Comparison of ENCODE assay signal across 23 cellular contexts in the genomic region with DNA sequence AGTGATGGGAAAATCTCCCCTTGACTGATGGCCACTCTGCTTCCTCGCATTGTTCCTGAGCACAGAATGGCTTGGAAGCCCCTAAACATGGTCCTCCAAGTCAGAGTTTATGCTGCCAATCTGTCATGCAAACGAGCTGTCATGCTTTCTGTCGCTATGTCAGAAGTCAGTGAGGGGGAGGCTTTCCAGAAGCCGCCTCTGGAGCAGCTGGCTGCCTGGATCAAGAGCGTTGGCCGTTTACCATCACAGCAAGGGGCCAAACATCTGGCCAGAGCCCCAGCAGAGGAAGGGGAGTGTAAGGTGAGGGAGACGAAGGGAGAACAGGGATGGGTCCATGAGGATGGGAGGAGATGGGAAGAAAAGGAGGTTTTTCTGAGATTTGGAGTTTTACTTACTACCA.
"Had no signal": no experiment of that assay in that cellular context is flagged by ENCODE, and none has a peak within 500 bp of the region (broad histone marks: within the 10 kb centered on the region; RNA-seq: fewer than 3 reads in every experiment).

No MANE protein-coding gene starts in this region.

- DNase-seq: activated CD4-positive, alpha-beta T cell treated with anti-CD3 and anti-CD28 coated beads for 1 hour; activated gamma-delta T cell treated with Interleukin-2 at 50 U/mL for 16 hours; activated T-cell treated with anti-CD3 and anti-CD28 coated beads, Interleukin-2, amount 50 U/mL, for 1 hour; adrenal gland; central memory CD4-positive, alpha-beta T cell; dorsolateral prefrontal cortex; gastrocnemius medialis; heart right ventricle; kidney glomerular epithelial cell; left ventricle myocardium inferior; midbrain; retina; spleen; stimulated activated CD4-positive, alpha-beta T cell treated with anti-CD3 and anti-CD28 coated beads, Interleukin-4, amount 100 ng/mL, for 1 hour; stimulated activated naive CD4-positive, alpha-beta T cell; T-helper 9 cell; testis; trophoblast cell had no signal

- H3K27ac Mint-ChIP-seq: activated naive CD8-positive, alpha-beta T cell; natural killer cell treated with Interleukin-12 subunit alpha and Interleukin-12 subunit beta and Interleukin-15 and Interleukin-18, amount 100 ng/mL, for 72 hours had no signal

- H3K27ac ChIP-seq: adrenal gland, ascending aorta, dorsolateral prefrontal cortex, esophagus muscularis mucosa, gastrocnemius medialis, heart right ventricle, left ventricle myocardium inferior, spleen, testis had no signal

- FAIRE-seq: colon had no signal

- H3K4me3 Mint-ChIP-seq: activated naive CD8-positive, alpha-beta T cell; natural killer cell treated with Interleukin-12 subunit alpha and Interleukin-12 subunit beta and Interleukin-15 and Interleukin-18, amount 100 ng/mL, for 72 hours had no signal

- H3K27me3 Mint-ChIP-seq: activated naive CD8-positive, alpha-beta T cell had no signal

- H3K4me3 ChIP-seq: adrenal gland, ascending aorta, dorsolateral prefrontal cortex, esophagus muscularis mucosa, gastrocnemius medialis, left ventricle myocardium inferior, spleen, testis had no signal

- H3K27me3 ChIP-seq: adrenal gland, ascending aorta, dorsolateral prefrontal cortex, esophagus muscularis mucosa, gastrocnemius medialis, heart right ventricle, spleen, testis had no signal

- H3K9me3 ChIP-seq: testis had no signal

- H3K36me3 ChIP-seq: adrenal gland, ascending aorta, esophagus muscularis mucosa, gastrocnemius medialis, heart right ventricle, left ventricle myocardium inferior, spleen had no signal

- H3K4me1 ChIP-seq: adrenal gland, ascending aorta, esophagus muscularis mucosa, gastrocnemius medialis, heart right ventricle, left ventricle myocardium inferior, spleen, testis had no signal
